ENCODE assay signal across 13 cellular contexts in the genomic region with DNA sequence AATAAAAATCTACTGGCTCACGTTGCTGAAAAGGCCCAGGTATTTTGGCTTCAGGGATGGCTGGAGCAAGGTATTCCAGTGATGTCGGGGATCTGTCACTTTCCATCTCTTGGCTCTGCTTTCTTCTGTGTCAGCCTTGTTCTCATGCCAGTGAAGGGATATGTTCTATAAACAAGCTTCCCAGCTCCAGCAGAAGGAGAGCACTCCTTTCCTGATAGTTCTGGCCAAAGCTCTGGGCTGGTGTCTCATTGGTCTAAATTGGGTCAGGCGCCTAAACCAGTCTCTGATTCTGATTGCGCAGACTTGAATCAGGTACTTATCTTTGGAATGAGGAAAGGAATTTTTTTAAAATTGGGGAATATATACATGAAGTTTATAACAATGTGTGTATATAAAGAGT. TPM values are rescaled to one million over a fixed set of nuclear protein-coding genes. Genes with fewer than 3 reads are reported as not detected.
DNase-seq lines count a peak whose midpoint lies in the region; ATAC-seq and TF ChIP-seq lines count a peak whose summit lies in the region.
"Had no signal": no experiment of that assay in that cellular context is flagged by ENCODE, and none has a peak within 500 bp of the region (broad histone marks: within the 10 kb centered on the region; RNA-seq: fewer than 3 reads in every experiment).

No MANE protein-coding gene starts in this region.

- no peak for TF ChIP-seq POLR2A in vagina (IDR thresholded peaks at IDR 0.05)

- H4K20me1 ChIP-seq in MM.1S (ENCODE audit: insufficient read depth, low read length), result no peaks in the 10 kb centered on the region

- H3K36me3 ChIP-seq in mucosa of rectum (ENCODE audit: control insufficient read depth in 2 of 2, insufficient read depth in 2 of 2, low read length in 2 of 2) (no peaks in the 10 kb centered on the region), vagina (no peaks in the 10 kb centered on the region), MM.1S (replicated peaks; ENCODE audit: insufficient read depth, low read length) (no peaks in the 10 kb centered on the region)
- H3K36me3 ChIP-seq: spleen had no signal

- TF ChIP-seq CTCF in vagina (IDR thresholded peaks at IDR 0.05), result no peak
- TF ChIP-seq CTCF in MM.1S (IDR thresholded peaks at IDR 0.05; ENCODE audit: low read length), result no peak

- H3K79me2 ChIP-seq in MM.1S (ENCODE audit: low read length), result peaks cover 52% of the 10 kb centered on the region

- H3K9me3 ChIP-seq in mucosa of rectum (ENCODE audit: control insufficient read depth in 2 of 2, low read length in 2 of 2), result no peaks in the 10 kb centered on the region
- H3K9me3 ChIP-seq in vagina, result no peaks in the 10 kb centered on the region
- H3K9me3 ChIP-seq in MM.1S (replicated peaks; ENCODE audit: insufficient read depth, low read length), result no peaks in the 10 kb centered on the region
- H3K9me3 ChIP-seq: spleen had no signal

- peak; percentile 68 for ATAC-seq in Right ventricle myocardium inferior
- ATAC-seq in HG03460 (IDR thresholded peaks at IDR 0.05; ENCODE audit: unreplicated experiment), result no peak

- peak overlapping the region; percentile 66 to 73 for H3K27ac ChIP-seq in mucosa of rectum (ENCODE audit: low read depth in 2 of 2, low read length in 2 of 2)
- peak overlapping the region; percentile 16 for H3K27ac ChIP-seq in vagina
- no peak overlapping the region for H3K27ac ChIP-seq in MM.1S (ENCODE audit: low read length)

- no peak overlapping the region for H2AFZ ChIP-seq in MM.1S (ENCODE audit: low read length)

- H3K4me3 ChIP-seq in mucosa of rectum (ENCODE audit: low read length in 2 of 2) (no peak overlapping the region), vagina (no peak overlapping the region), MM.1S (ENCODE audit: low read length) (no peak overlapping the region)
- H3K4me3 ChIP-seq: spleen had no signal

- H3K9ac ChIP-seq in mucosa of rectum (ENCODE audit: low read depth in 1 of 2, low read length in 2 of 2) (no peak overlapping the region), MM.1S (ENCODE audit: low read length) (no peak overlapping the region)

- H3K27me3 ChIP-seq in mucosa of rectum (ENCODE audit: control insufficient read depth in 2 of 2, insufficient read depth in 2 of 2, low read length in 2 of 2) (no peaks in the 10 kb centered on the region), vagina (no peaks in the 10 kb centered on the region), MM.1S (replicated peaks; ENCODE audit: insufficient read depth, low read length) (no peaks in the 10 kb centered on the region)
- H3K27me3 ChIP-seq: spleen had no signal

- DNase-seq in Right ventricle myocardium inferior (ENCODE audit: missing footprints) (no peak), cardiac septum (ENCODE audit: low spot score) (no peak), fibroblast of peridontal ligament (ENCODE audit: extremely low read depth) (peak; percentile 28), vagina (ENCODE audit: extremely low spot score in 2 of 2) (no peak), NCI-H774 (lab: John Stamatoyannopoulos, UW) (no peak), MM.1S (no peak)
- DNase-seq: activated B cell treated with CpG ODN at 0.5 μM for 24 hours; activated CD8-positive, alpha-beta memory T cell treated with anti-CD3 and anti-CD28 coated beads, Interleukin-2, amount 50 U/mL, for 48 hours; NCI-H1417; NCI-H510A; spleen had no signal

- no peaks in the 10 kb centered on the region for H3K9me2 ChIP-seq in MM.1S (replicated peaks; ENCODE audit: insufficient read depth, low read length)

- peaks cover 11% of the 10 kb centered on the region; the same call in 1 of the 2 replicates for H3F3A ChIP-seq in MM.1S (ENCODE audit: insufficient read depth, low read length)

- H3K4me2 ChIP-seq in MM.1S (ENCODE audit: low read depth, low read length), result no peak overlapping the region

- peaks cover 38 to 48% of the 10 kb centered on the region in 2 donors for H3K4me1 ChIP-seq in mucosa of rectum (ENCODE audit: control insufficient read depth in 2 of 2, insufficient read depth in 2 of 2, low read length in 2 of 2)
- peaks cover 56% of the 10 kb centered on the region for H3K4me1 ChIP-seq in vagina
- H3K4me1 ChIP-seq in MM.1S (ENCODE audit: low read length), result peaks cover 5% of the 10 kb centered on the region

- intact Hi-C loops in Right ventricle myocardium inferior (cut with DNase I) (loop anchor here (5.0 kb wide), 1 partner anchor 37 kb away; no protein-coding TSS in a partner anchor), cardiac septum (cut with DNase I) (no loop called here), vagina (cut with DNase I) (no loop called here)

RNA-seq across cellular contexts. Expression of gene SNX30, which starts 5.1 kb away (rescaled TPM):
- total RNA-seq in Right ventricle myocardium inferior, result 5.0 TPM
- total RNA-seq in cardiac septum, result 4.5 TPM
- 7.9 TPM for total RNA-seq in vagina

RNA-seq across cellular contexts. Expression of gene INIP, which starts 37.8 kb away (rescaled TPM):
- 17.0 TPM for total RNA-seq in Right ventricle myocardium inferior
- 15.1 TPM for total RNA-seq in cardiac septum
- total RNA-seq in vagina, result 19.9 TPM
